In the genomic region with DNA sequence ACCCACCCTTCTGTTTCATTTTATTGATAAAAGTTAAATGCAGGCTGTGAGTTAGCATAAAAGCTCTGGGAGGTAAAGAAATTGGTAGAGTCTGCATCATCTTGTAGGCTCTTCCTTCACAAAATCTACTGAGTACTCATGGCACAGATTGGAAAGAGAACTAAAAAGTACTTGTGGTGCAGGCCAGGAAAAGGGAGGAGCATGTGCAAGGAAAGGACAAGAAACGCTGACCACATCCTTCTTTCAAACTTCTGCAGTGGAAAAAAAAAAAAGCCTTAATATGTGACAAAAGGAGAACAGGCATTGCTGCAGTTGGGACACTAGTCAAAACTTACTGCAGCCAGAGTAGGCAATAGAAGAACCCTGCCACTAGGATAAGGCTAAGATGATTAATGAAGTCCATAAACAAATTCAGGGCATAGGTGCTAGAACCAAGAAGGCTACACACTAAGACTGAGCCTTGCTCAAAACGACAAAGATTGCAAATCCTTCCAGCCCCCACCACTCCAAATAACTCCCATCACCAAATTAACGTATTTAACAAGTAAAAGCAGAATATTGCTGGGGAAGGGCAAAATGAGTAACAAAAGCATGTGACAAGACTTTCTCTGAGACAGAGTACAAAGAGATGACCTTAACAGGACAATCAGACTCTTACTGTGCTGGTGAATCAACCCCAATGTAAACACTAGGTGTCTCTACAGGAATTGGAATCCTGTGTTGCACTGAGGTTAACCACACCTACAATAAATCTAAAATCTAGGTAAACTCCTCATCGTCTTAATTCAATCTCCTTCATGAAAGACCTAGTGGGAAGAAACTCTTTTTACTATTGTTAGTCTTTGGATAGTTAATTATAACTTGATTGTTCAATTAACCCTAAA, we compare ENCODE assay signal across 13 cellular contexts.
A peak's percentile ranks its signal among the peaks of the same experiment; 100 is the strongest.
DNase-seq lines count a peak whose midpoint lies in the region; ATAC-seq and TF ChIP-seq lines count a peak whose summit lies in the region.
"Had no signal": no experiment of that assay in that cellular context is flagged by ENCODE, and none has a peak within 500 bp of the region (broad histone marks: within the 10 kb centered on the region; RNA-seq: fewer than 3 reads in every experiment).

No MANE protein-coding gene starts in this region.

- WGBS in esophagus muscularis mucosa, result 27% methylated on average over 4 of the region's 4 CpGs

- no peaks in the 10 kb centered on the region for H3K36me3 ChIP-seq in esophagus muscularis mucosa
- H3K36me3 ChIP-seq: ascending aorta, uterus had no signal

- H3K27me3 ChIP-seq in esophagus muscularis mucosa, result no peaks in the 10 kb centered on the region
- H3K27me3 ChIP-seq: ascending aorta, uterus had no signal

- TF ChIP-seq CTCF in C4-2B (conservative IDR thresholded peaks at IDR 0.05) (peak; percentile 49), esophagus muscularis mucosa (IDR thresholded peaks at IDR 0.05) (no peak)

- no peaks in the 10 kb centered on the region for H3K9me3 ChIP-seq in esophagus muscularis mucosa
- H3K9me3 ChIP-seq: ascending aorta, uterus had no signal

- no peak for TF ChIP-seq POLR2A in esophagus muscularis mucosa (IDR thresholded peaks at IDR 0.05; ENCODE audit: low read depth)

- intact Hi-C loops in esophagus muscularis mucosa (cut with DNase I), result no loop called here

- H3K4me1 ChIP-seq in esophagus muscularis mucosa, result peaks cover 0 to 6% (median 3%) of the 10 kb centered on the region in 4 donors
- H3K4me1 ChIP-seq: ascending aorta, uterus had no signal

- no peak for TF ChIP-seq EP300 in esophagus muscularis mucosa (IDR thresholded peaks at IDR 0.05)

- DNase-seq in HPDE6-E6E7 (ENCODE audit: extremely low spot score) (peak; percentile 52), SK-N-DZ (ENCODE audit: low spot score) (peak; percentile 32), iris pigment epithelial cell (ENCODE audit: low read depth) (peak; percentile 14), GM19240 (ENCODE audit: insufficient read length, low spot score) (no peak), NCI-H1930 (lab: John Stamatoyannopoulos, UW) (no peak), esophagus muscularis mucosa (ENCODE audit: extremely low spot score) (no peak)
- DNase-seq: CD4-positive, CD25-positive, alpha-beta regulatory T cell; NCI-H1048; uterus had no signal

- H3K4me3 ChIP-seq in esophagus muscularis mucosa, result no peak overlapping the region
- H3K4me3 ChIP-seq: ascending aorta, skin epidermis, uterus had no signal

- ATAC-seq in HG02884 (IDR thresholded peaks at IDR 0.05; ENCODE audit: unreplicated experiment), result no peak

- H3K27ac ChIP-seq in C4-2B (no peak overlapping the region), esophagus muscularis mucosa (replicated peaks in 1 of 4) (no peak overlapping the region)
- H3K27ac ChIP-seq: ascending aorta, skin epidermis, uterus had no signal

Comparison
In these comparisons a context has a peak if more than half of its experiments do, and no peak if none do; other contexts are left out.
1. DNase-seq: peak in HPDE6-E6E7 (single experiment), SK-N-DZ (single experiment) and iris pigment epithelial cell (single experiment); none in GM19240 (single experiment), NCI-H1930 (0 of 2) and esophagus muscularis mucosa (single experiment).